ENCODE assay signal across 8 cellular contexts in genomic region chr7:135335628-135336139, GRCh38.
DNase-seq lines count a peak whose midpoint lies in the region; ATAC-seq and TF ChIP-seq lines count a peak whose summit lies in the region.

No MANE protein-coding gene starts in this region.

- H3K9me3 ChIP-seq in Loucy (ENCODE audit: insufficient read depth, low read depth, low read length) (no peaks in the 10 kb centered on the region), right lobe of liver (no peaks in the 10 kb centered on the region), testis (no peaks in the 10 kb centered on the region)

- H3F3A ChIP-seq in Loucy (ENCODE audit: low read depth): no peaks in the 10 kb centered on the region

- no peak overlapping the region for H3K4me3 ChIP-seq in Loucy (ENCODE audit: low read length, poor library complexity, severe bottlenecking)
- no peak overlapping the region for H3K4me3 ChIP-seq in cardiac fibroblast (replicated peaks in 1 of 2; ENCODE audit: low read depth in 2 of 2, low read length in 2 of 2)
- H3K4me3 ChIP-seq in right lobe of liver: no peak overlapping the region
- no peak overlapping the region for H3K4me3 ChIP-seq in testis

- H3K79me2 ChIP-seq in Loucy (ENCODE audit: insufficient read depth, low read length): no peaks in the 10 kb centered on the region

- no peak for TF ChIP-seq POLR2A in right lobe of liver (IDR thresholded peaks at IDR 0.05)
- TF ChIP-seq POLR2A in testis (IDR thresholded peaks at IDR 0.05): no peak

- H3K36me3 ChIP-seq in Loucy (ENCODE audit: insufficient read depth, low read length) (no peaks in the 10 kb centered on the region), right lobe of liver (no peaks in the 10 kb centered on the region), testis (ENCODE audit: low read depth, missing control alignments) (no peaks in the 10 kb centered on the region)

- H2AFZ ChIP-seq in Loucy (ENCODE audit: low read length): no peak overlapping the region

- peak; percentile 71 for ATAC-seq in GM21360 (IDR thresholded peaks at IDR 0.05; ENCODE audit: unreplicated experiment)
- peak; percentile 80 to 98 (median 88) for ATAC-seq in right lobe of liver

- no CpG with 5 or more reads among the region's 9 CpGs for WGBS in right lobe of liver (ENCODE audit: insufficient coverage, low coverage, low lambda C conversion rate, missing lambda C conversion rate)
- WGBS in testis, 2 donors: 34 to 47% methylated on average over 9 of the region's 9 CpGs

- H3K27ac ChIP-seq in right lobe of liver: no peak overlapping the region
- H3K27ac ChIP-seq in testis: no peak overlapping the region

- H3K4me1 ChIP-seq in Loucy (ENCODE audit: insufficient read depth, low read length, poor library complexity, severe bottlenecking) (no peaks in the 10 kb centered on the region), right lobe of liver (no peaks in the 10 kb centered on the region), testis (no peaks in the 10 kb centered on the region)

- no peak overlapping the region for H3K4me2 ChIP-seq in Loucy (ENCODE audit: low read depth, low read length, poor library complexity, severe bottlenecking)

- H3K9ac ChIP-seq in Loucy (ENCODE audit: low read depth, low read length, poor library complexity, severe bottlenecking): no peak overlapping the region

- TF ChIP-seq CTCF in Loucy (conservative IDR thresholded peaks at IDR 0.05; ENCODE audit: low read length) (peak; percentile 72), cardiac fibroblast (IDR thresholded peaks at IDR 0.05; ENCODE audit: low read depth, low read length) (peak; percentile 54), right lobe of liver (IDR thresholded peaks at IDR 0.05) (peak; percentile 41 to 61 (median 52)), testis (IDR thresholded peaks at IDR 0.05) (peak in 1 of 3 experiments; percentile 23)

- DNase-seq in COLO668 (lab: John Stamatoyannopoulos, UW; ENCODE audit: unreplicated experiment): peak; percentile 88
- peak; percentile 90 for DNase-seq in RPMI8226
- DNase-seq in cardiac fibroblast (ENCODE audit: low read depth in 2 of 2): peak; percentile 73 to 77
- peak; percentile 50 to 65 (median 60) for DNase-seq in right lobe of liver
- peak; percentile 58 for DNase-seq in testis
- no peak for DNase-seq in effector CD4-positive, alpha-beta T cell

- intact Hi-C loops in right lobe of liver (cut with DNase I): loop anchor here in 1 of 2 donors (10.0 kb wide), 1 partner anchor 51 kb away; no protein-coding TSS in a partner anchor
- intact Hi-C loops in testis (cut with DNase I; ENCODE audit: low total_unique reads): no loop called here

- no peaks in the 10 kb centered on the region for H4K20me1 ChIP-seq in Loucy (ENCODE audit: insufficient read depth, low read length, poor library complexity, severe bottlenecking)

- H3K27me3 ChIP-seq in Loucy (ENCODE audit: insufficient read depth, low read length, poor library complexity, severe bottlenecking): no peaks in the 10 kb centered on the region
- H3K27me3 ChIP-seq in right lobe of liver: no peaks in the 10 kb centered on the region
- no peaks in the 10 kb centered on the region for H3K27me3 ChIP-seq in testis

- no peaks in the 10 kb centered on the region for H3K9me2 ChIP-seq in Loucy (replicated peaks; ENCODE audit: low read depth, low read length)
